8 cellular contexts compared by ENCODE assay signal in the genomic region with DNA sequence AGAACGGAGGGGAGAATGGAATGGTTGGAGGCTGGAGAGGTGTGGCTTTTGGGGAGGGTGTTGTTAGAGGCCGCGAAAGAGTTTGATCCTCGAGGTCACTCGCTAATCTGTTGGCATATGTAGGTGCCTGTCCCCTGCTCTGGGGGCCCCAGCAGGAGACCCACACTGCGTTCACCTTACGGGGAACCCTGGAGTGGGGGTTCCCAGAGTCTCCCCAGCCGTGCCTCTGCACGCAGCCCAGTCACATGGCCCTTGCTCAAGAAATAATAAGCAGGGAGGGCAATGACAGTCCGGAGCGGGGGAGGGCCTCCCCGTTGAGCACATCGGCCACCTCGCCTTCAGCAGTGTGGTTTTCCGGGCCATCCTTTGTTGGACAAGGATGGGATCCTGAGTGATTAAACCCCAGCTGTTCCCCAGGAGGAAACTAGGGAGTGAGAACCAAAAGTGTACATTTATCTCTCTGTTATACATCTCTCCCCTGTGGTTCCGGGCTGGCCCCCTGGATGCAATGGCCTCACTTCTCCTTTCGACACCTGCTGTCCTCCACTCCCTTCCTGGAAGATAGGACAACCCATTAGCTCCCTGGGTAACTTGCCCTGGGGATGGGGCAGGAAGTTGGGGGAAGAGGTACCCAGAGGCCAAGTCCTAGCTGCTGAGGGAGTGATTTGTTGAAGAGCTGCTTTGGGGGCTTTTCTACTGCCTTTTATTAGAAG. TPM values are rescaled to one million over a fixed set of nuclear protein-coding genes. Genes with fewer than 3 reads are reported as not detected.
DNase-seq lines count a peak whose midpoint lies in the region; ATAC-seq and TF ChIP-seq lines count a peak whose summit lies in the region.

No MANE protein-coding gene starts in this region.

- no peak for TF ChIP-seq RAD21 in neural cell (conservative IDR thresholded peaks at IDR 0.05)

- no peak for TF ChIP-seq EP300 in neural cell (conservative IDR thresholded peaks at IDR 0.05; ENCODE audit: poor library complexity, severe bottlenecking)

- H3K9me2 ChIP-seq in neural cell (ENCODE audit: insufficient read depth, low read length), result no peaks in the 10 kb centered on the region

- H3K36me3 ChIP-seq in neural cell (ENCODE audit: insufficient read depth, low read length), result no peaks in the 10 kb centered on the region

- H3K9me3 ChIP-seq in neural cell (ENCODE audit: low read length), result no peaks in the 10 kb centered on the region

- ATAC-seq in HG02798 (IDR thresholded peaks at IDR 0.05; ENCODE audit: poor library complexity, unreplicated experiment) (no peak), GM18519 (IDR thresholded peaks at IDR 0.05; ENCODE audit: low FRiP score, unreplicated experiment) (no peak)

- H3F3A ChIP-seq in neural cell (ENCODE audit: insufficient read depth, low read length, poor library complexity, severe bottlenecking), result no peaks in the 10 kb centered on the region

- peak overlapping the region; percentile 68 for H3K4me2 ChIP-seq in neural cell (ENCODE audit: low read length)

- peaks cover 22% of the 10 kb centered on the region for H3K79me2 ChIP-seq in neural cell (replicated peaks; ENCODE audit: insufficient read depth, low read length)

- TF ChIP-seq CTCF in fibroblast of the aortic adventitia (IDR thresholded peaks at IDR 0.05; ENCODE audit: insufficient read depth, low read length) (no peak), neural cell (IDR thresholded peaks at IDR 0.05; ENCODE audit: poor library complexity, severe bottlenecking) (no peak)

- no peaks in the 10 kb centered on the region for H4K20me1 ChIP-seq in neural cell (ENCODE audit: insufficient read depth)

- H3K27ac ChIP-seq in neural cell (ENCODE audit: low read length), result no peak overlapping the region

- DNase-seq in SIG-M5 treated with dmso at 0.1 percent for 504 hours (lab: John Stamatoyannopoulos, UW; ENCODE audit: unreplicated experiment), result peak; percentile 53
- DNase-seq in SIG-M5 (lab: John Stamatoyannopoulos, UW), result no peak
- peak; percentile 33 for DNase-seq in T-helper 9 cell
- no peak for DNase-seq in fibroblast of the aortic adventitia (ENCODE audit: low read depth)
- DNase-seq in ureter (ENCODE audit: low spot score), result no peak

- H3K9ac ChIP-seq in neural cell (ENCODE audit: low read length), result peak overlapping the region; percentile 72

- peaks cover 18% of the 10 kb centered on the region for H3K27me3 ChIP-seq in neural cell (ENCODE audit: insufficient read depth, low read depth, low read length)

- H3K4me3 ChIP-seq in fibroblast of the aortic adventitia (ENCODE audit: low read depth, low read length), result peak overlapping the region; percentile 83
- H3K4me3 ChIP-seq in neural cell (ENCODE audit: low read length), result peak overlapping the region; percentile 86

- H2AFZ ChIP-seq in neural cell (ENCODE audit: low read depth, low read length), result peak overlapping the region; percentile 71

TF ChIP-seq in neural cell, 6 proteins besides CTCF, POLR2A, EP300 and RAD21:
- no peak for TF ChIP-seq MXI1 (conservative IDR thresholded peaks at IDR 0.05; ENCODE audit: poor library complexity, severe bottlenecking)
- no peak for TF ChIP-seq REST (IDR thresholded peaks at IDR 0.05; ENCODE audit: borderline replicate concordance)
- no peak for TF ChIP-seq TAF1 (IDR thresholded peaks at IDR 0.05; ENCODE audit: low read depth)
- no peak for TF ChIP-seq SMC3 (conservative IDR thresholded peaks at IDR 0.05; ENCODE audit: poor library complexity)
- TF ChIP-seq POLR2AphosphoS5 (IDR thresholded peaks at IDR 0.05), result no peak
- TF ChIP-seq EZH2 (IDR thresholded peaks at IDR 0.05; ENCODE audit: borderline replicate concordance, insufficient read depth, low read length, poor library complexity, severe bottlenecking), result no peak

RNA-seq across cellular contexts. Expression of gene PLEKHG3, which starts 1.3 kb away (rescaled TPM):
- total RNA-seq in fibroblast of the aortic adventitia (ENCODE audit: low replicate concordance), result 8.2 and 9.0 TPM in 2 replicates
- 15.8 and 27.3 TPM in 2 replicates for polyA plus RNA-seq in neural cell
- polyA minus RNA-seq in neural cell, result 25.6 and 27.3 TPM in 2 replicates
- 111 TPM for total RNA-seq in ureter

Comparison
In these comparisons a context has a peak if more than half of its experiments do, and no peak if none do; other contexts are left out.
1. DNase-seq: peak in SIG-M5 treated with dmso at 0.1 percent for 504 hours (single experiment) and T-helper 9 cell (single experiment); none in SIG-M5 (single experiment), fibroblast of the aortic adventitia (single experiment) and ureter (single experiment).
2. RNA of gene PLEKHG3, which starts 1.3 kb away (total RNA-seq): 111 TPM in ureter (single experiment); 8.2 to 9.0 TPM in fibroblast of the aortic adventitia; every median in the first group is over 10 times any median in the second.